Comparison of ENCODE assay signal across 24 cellular contexts in genomic region chr12:115228434-115228833, GRCh38.
"Had no signal": no experiment of that assay in that cellular context is flagged by ENCODE, and none has a peak within 500 bp of the region (broad histone marks: within the 10 kb centered on the region; RNA-seq: fewer than 3 reads in every experiment).

No MANE protein-coding gene starts in this region.

- H3K36me3 ChIP-seq: colonic mucosa, esophagus squamous epithelium, neural progenitor cell, spleen, tibial artery had no signal

- H3K4me1 Mint-ChIP-seq: memory B cell; naive thymus-derived CD4-positive, alpha-beta T cell; stimulated activated memory B cell treated with anti-CD40 and anti-IgM and Interleukin-4, amounts not matched to agents 10 μg/mL and 1 μg/mL and 100 μg/mL, for 72 hours had no signal

- H3K36me3 Mint-ChIP-seq: memory B cell; naive thymus-derived CD4-positive, alpha-beta T cell; neural progenitor cell; stimulated activated memory B cell treated with anti-CD40 and anti-IgM and Interleukin-4, amounts not matched to agents 10 μg/mL and 1 μg/mL and 100 μg/mL, for 72 hours; type B pancreatic cell had no signal

- H3K4me2 ChIP-seq: neural progenitor cell had no signal

- ATAC-seq: left lobe of liver; mucosa of descending colon; naive thymus-derived CD4-positive, alpha-beta T cell; sciatic nerve; stimulated activated memory B cell treated with anti-CD40 and anti-IgM and Interleukin-4, amounts not matched to agents 10 μg/mL and 1 μg/mL and 100 μg/mL, for 72 hours; stimulated activated naive CD8-positive, alpha-beta T cell treated with anti-CD3 and anti-CD28 coated beads, Interleukin-15, Interleukin-2, amounts not matched to agents 100 U/mL and 50 U/mL, for 24 hours had no signal

- DNase-seq: colonic mucosa; effector memory CD4-positive, alpha-beta T cell; erythroblast; esophagus squamous epithelium; kidney; mucosa of descending colon; naive thymus-derived CD4-positive, alpha-beta T cell; spleen; stimulated activated CD4-positive, alpha-beta T cell treated with anti-CD3 and anti-CD28 coated beads, Interleukin-4, amount 100 ng/mL, for 4 hours; stimulated activated naive CD8-positive, alpha-beta T cell treated with anti-CD3 and anti-CD28 coated beads, Interleukin-15, Interleukin-2, amounts not matched to agents 100 U/mL and 50 U/mL, for 24 hours; substantia nigra; testis; tibial artery had no signal

- H3K9me3 Mint-ChIP-seq: dendritic cell treated with granulocyte-macrophage colony-stimulating factor and Interleukin-4, amounts not matched to agents 40 ng/mL and 50 ng/mL, for 4 days; memory B cell; nephron; neural progenitor cell; stimulated activated memory B cell treated with anti-CD40 and anti-IgM and Interleukin-4, amounts not matched to agents 10 μg/mL and 1 μg/mL and 100 μg/mL, for 72 hours; type B pancreatic cell had no signal

- H3K9me3 ChIP-seq: colonic mucosa, esophagus squamous epithelium, mucosa of descending colon, spleen, testis, tibial artery had no signal

- H3K79me2 ChIP-seq: parathyroid adenoma had no signal

- H3K4me3 ChIP-seq: colonic mucosa, esophagus squamous epithelium, lung, mucosa of descending colon, neural progenitor cell, spleen, testis, tibial artery had no signal

- H2AFZ ChIP-seq: neural progenitor cell, parathyroid adenoma had no signal

- H3K27ac ChIP-seq: colonic mucosa, esophagus squamous epithelium, neural progenitor cell, parathyroid adenoma, spleen, testis, tibial artery had no signal

- H3K4me1 ChIP-seq: colonic mucosa, parathyroid adenoma had no signal

- H3K27me3 ChIP-seq: colonic mucosa, neural progenitor cell, testis had no signal

- H3K27me3 Mint-ChIP-seq: dendritic cell treated with granulocyte-macrophage colony-stimulating factor and Interleukin-4, amounts not matched to agents 40 ng/mL and 50 ng/mL, for 4 days; memory B cell; naive thymus-derived CD4-positive, alpha-beta T cell; progenitor cell of endocrine pancreas; stimulated activated memory B cell treated with anti-CD40 and anti-IgM and Interleukin-4, amounts not matched to agents 10 μg/mL and 1 μg/mL and 100 μg/mL, for 72 hours; type B pancreatic cell had no signal

- H3K4me3 Mint-ChIP-seq: dendritic cell treated with granulocyte-macrophage colony-stimulating factor and Interleukin-4, amounts not matched to agents 40 ng/mL and 50 ng/mL, for 4 days; memory B cell; naive thymus-derived CD4-positive, alpha-beta T cell; nephron; neural progenitor cell; stimulated activated memory B cell treated with anti-CD40 and anti-IgM and Interleukin-4, amounts not matched to agents 10 μg/mL and 1 μg/mL and 100 μg/mL, for 72 hours; type B pancreatic cell had no signal

- H3K9ac ChIP-seq: neural progenitor cell, parathyroid adenoma had no signal

- H3K27ac Mint-ChIP-seq: dendritic cell treated with granulocyte-macrophage colony-stimulating factor and Interleukin-4, amounts not matched to agents 40 ng/mL and 50 ng/mL, for 4 days; memory B cell; naive thymus-derived CD4-positive, alpha-beta T cell; nephron; neural progenitor cell; progenitor cell of endocrine pancreas; stimulated activated memory B cell treated with anti-CD40 and anti-IgM and Interleukin-4, amounts not matched to agents 10 μg/mL and 1 μg/mL and 100 μg/mL, for 72 hours had no signal
